ENCODE assay signal across 26 cellular contexts in genomic region chr10:113302062-113302461, GRCh38.
"Had no signal": no experiment of that assay in that cellular context is flagged by ENCODE, and none has a peak within 500 bp of the region (broad histone marks: within the 10 kb centered on the region; RNA-seq: fewer than 3 reads in every experiment).

No MANE protein-coding gene starts in this region.

- H3K4me3 ChIP-seq: colonic mucosa, esophagus squamous epithelium, lower lobe of right lung, mucosa of descending colon, psoas muscle, sigmoid colon, testis, tibial artery, upper lobe of left lung, uterus had no signal

- H3K27me3 ChIP-seq: colonic mucosa, sigmoid colon, testis, tibial artery, upper lobe of left lung, uterus had no signal

- H3K36me3 ChIP-seq: colonic mucosa, esophagus squamous epithelium, lower lobe of right lung, sigmoid colon, tibial artery, upper lobe of left lung, uterus had no signal

- DNase-seq: colonic mucosa; effector CD8-positive, alpha-beta T cell; esophagus squamous epithelium; hypothalamus; immature natural killer cell; islet precursor cell; kidney glomerular epithelial cell; left ventricle myocardium superior; lower lobe of right lung; mucosa of descending colon; naive B cell; nucleus accumbens; posterior cingulate gyrus; psoas muscle; sigmoid colon; stimulated activated CD4-positive, alpha-beta T cell treated with anti-CD3 and anti-CD28 coated beads, Interleukin-2, amount 100 ng/mL, for 24 hours; stimulated activated CD4-positive, alpha-beta T cell treated with anti-CD3 and anti-CD28 coated beads, Interleukin-4, amount 100 ng/mL, for 24 hours; stimulated activated naive CD8-positive, alpha-beta T cell treated with anti-CD3 and anti-CD28 coated beads, Interleukin-15, Interleukin-2, amounts not matched to agents 100 U/mL and 50 U/mL, for 24 hours; substantia nigra; testis; tibial artery; upper lobe of left lung; uterus had no signal

- H3K9me3 ChIP-seq: colonic mucosa, esophagus squamous epithelium, lower lobe of right lung, mucosa of descending colon, psoas muscle, sigmoid colon, testis, tibial artery, upper lobe of left lung, uterus had no signal

- H3K4me1 ChIP-seq: colonic mucosa, lower lobe of right lung, psoas muscle, sigmoid colon, testis, tibial artery, uterus had no signal

- ATAC-seq: left ventricle myocardium superior; mucosa of descending colon; natural killer cell treated with Interleukin-12 subunit alpha and Interleukin-12 subunit beta and Interleukin-15 and Interleukin-18, amount 100 ng/mL, for 72 hours; psoas muscle; right cardiac atrium; stimulated activated effector memory CD8-positive, alpha-beta T cell treated with anti-CD3 and anti-CD28 coated beads, Interleukin-12 subunit alpha, Interleukin-12 subunit beta, amount 100 ng/mL, for 72 hours; stimulated activated naive CD8-positive, alpha-beta T cell treated with anti-CD3 and anti-CD28 coated beads, Interleukin-15, Interleukin-2, amounts not matched to agents 100 U/mL and 50 U/mL, for 24 hours had no signal

- H3K27ac ChIP-seq: colonic mucosa, esophagus squamous epithelium, lower lobe of right lung, psoas muscle, sigmoid colon, testis, tibial artery, upper lobe of left lung, uterus had no signal
